ENCODE assay signal across 31 cellular contexts in the genomic region with DNA sequence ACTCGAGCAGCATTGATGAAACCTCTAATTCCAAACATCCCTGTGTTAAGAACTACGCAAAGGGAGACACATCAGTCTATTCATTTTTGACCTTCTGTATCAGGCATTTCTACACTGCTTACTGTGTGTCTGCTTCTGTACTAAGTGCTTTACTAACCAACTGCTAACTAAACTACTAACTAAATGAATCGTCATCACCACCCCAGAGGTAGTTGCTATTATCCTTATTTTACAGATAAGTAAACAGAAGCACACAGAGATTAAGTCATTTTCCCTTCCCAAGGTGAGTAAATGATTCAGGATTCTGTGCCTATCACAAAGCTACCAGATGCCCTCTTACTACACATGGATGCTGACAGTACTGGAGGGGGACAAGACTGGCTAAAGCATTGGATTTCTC.
"Had no signal": no experiment of that assay in that cellular context is flagged by ENCODE, and none has a peak within 500 bp of the region (broad histone marks: within the 10 kb centered on the region; RNA-seq: fewer than 3 reads in every experiment).

No MANE protein-coding gene starts in this region.

- H3K4me1 Mint-ChIP-seq: activated B cell treated with CpG ODN at 0.5 μM for 24 hours; activated T-helper 17 cell treated with anti-CD3 and anti-CD28 coated beads, Interleukin-2, amount 50 U/mL, for 72 hours; central memory CD8-positive, alpha-beta T cell; T-helper 17 cell had no signal

- H3K36me3 ChIP-seq: brain microvascular endothelial cell, esophagus squamous epithelium, gastroesophageal sphincter, WERI-Rb-1 had no signal

- ATAC-seq: activated CD4-positive, CD25-positive, alpha-beta regulatory T cell treated with anti-CD3 and anti-CD28 coated beads, Interleukin-2, amount 50 U/mL, for 24 hours; activated CD8-positive, alpha-beta T cell treated with anti-CD3 and anti-CD28 coated beads for 36 hours; activated T-cell treated with anti-CD3 and anti-CD28 coated beads, Interleukin-2, amount 50 U/mL, for 4 hours; activated T-helper 17 cell treated with anti-CD3 and anti-CD28 coated beads, Interleukin-2, amount 50 U/mL, for 72 hours; effector memory CD8-positive, alpha-beta T cell; gastroesophageal sphincter; T-helper 17 cell had no signal

- H3K4me1 ChIP-seq: esophagus squamous epithelium, gastroesophageal sphincter had no signal

- DNase-seq: activated B cell treated with CpG ODN at 0.5 μM for 24 hours; activated CD4-positive, alpha-beta T cell treated with anti-CD3 and anti-CD28 coated beads for 48 hours; activated CD4-positive, alpha-beta T cell treated with anti-CD3 and anti-CD28 coated beads, Interleukin-2, amount 50 U/mL, for 1 hour; activated CD4-positive, alpha-beta T cell treated with anti-CD3 and anti-CD28 coated beads, Interleukin-2, amount 50 U/mL, for 48 hours; activated CD8-positive, alpha-beta memory T cell treated with anti-CD3 and anti-CD28 coated beads for 24 hours; activated CD8-positive, alpha-beta T cell treated with anti-CD3 and anti-CD28 coated beads for 36 hours; activated effector memory CD4-positive, alpha-beta T cell treated with Interleukin-2 at 50 U/mL for 16 hours; activated gamma-delta T cell treated with Interleukin-2 at 50 U/mL for 16 hours; activated naive CD4-positive, alpha-beta T cell treated with anti-CD3 and anti-CD28 coated beads, Interleukin-2, amount 50 U/mL, for 16 hours; activated naive CD4-positive, alpha-beta T cell treated with Interleukin-2 at 50 U/mL for 16 hours; activated T-cell treated with anti-CD3 and anti-CD28 coated beads, Interleukin-2, amount 50 U/mL, for 4 hours; amniotic stem cell; anterior cingulate cortex; brain microvascular endothelial cell; dorsolateral prefrontal cortex; effector memory CD8-positive, alpha-beta T cell; esophagus squamous epithelium; foreskin melanocyte; T-helper 1 cell; T-helper 17 cell; T1000; WERI-Rb-1 had no signal

- H3K9me3 Mint-ChIP-seq: activated B cell treated with CpG ODN at 0.5 μM for 24 hours; activated CD8-positive, alpha-beta T cell treated with anti-CD3 and anti-CD28 coated beads for 36 hours; activated T-cell treated with anti-CD3 and anti-CD28 coated beads, Interleukin-2, amount 50 U/mL, for 4 hours; activated T-helper 17 cell treated with anti-CD3 and anti-CD28 coated beads, Interleukin-2, amount 50 U/mL, for 72 hours; central memory CD8-positive, alpha-beta T cell; dendritic cell treated with granulocyte-macrophage colony-stimulating factor and Interleukin-4, amounts not matched to agents 40 ng/mL and 50 ng/mL, for 4 days; effector memory CD8-positive, alpha-beta T cell; T-helper 2 cell treated with Interferon-gamma antibody and Interleukin-4, amounts not matched to agents 5 μg/mL and 100 μg/mL, for 36 hours had no signal

- H3K27ac Mint-ChIP-seq: activated B cell treated with CpG ODN at 0.5 μM for 24 hours; activated CD8-positive, alpha-beta T cell treated with anti-CD3 and anti-CD28 coated beads for 36 hours; activated naive CD8-positive, alpha-beta T cell; activated T-helper 17 cell treated with anti-CD3 and anti-CD28 coated beads, Interleukin-2, amount 50 U/mL, for 72 hours; dendritic cell treated with granulocyte-macrophage colony-stimulating factor and Interleukin-4, amounts not matched to agents 40 ng/mL and 50 ng/mL, for 4 days; effector memory CD8-positive, alpha-beta T cell; T-helper 17 cell; T-helper 2 cell treated with Interferon-gamma antibody and Interleukin-4, amounts not matched to agents 5 μg/mL and 100 μg/mL, for 36 hours had no signal

- H3K27me3 Mint-ChIP-seq: dendritic cell treated with granulocyte-macrophage colony-stimulating factor and Interleukin-4, amounts not matched to agents 40 ng/mL and 50 ng/mL, for 4 days had no signal

- H3K36me3 Mint-ChIP-seq: activated naive CD8-positive, alpha-beta T cell had no signal

- H3K4me3 ChIP-seq: coronary artery, dorsolateral prefrontal cortex, esophagus squamous epithelium, gastroesophageal sphincter had no signal

- H3K27ac ChIP-seq: brain microvascular endothelial cell, coronary artery, epithelial cell of prostate, esophagus squamous epithelium, gastroesophageal sphincter, WERI-Rb-1 had no signal

- H3K9me3 ChIP-seq: esophagus squamous epithelium, gastroesophageal sphincter had no signal

- H3K4me3 Mint-ChIP-seq: activated B cell treated with CpG ODN at 0.5 μM for 24 hours; activated CD8-positive, alpha-beta T cell treated with anti-CD3 and anti-CD28 coated beads for 36 hours; activated naive CD8-positive, alpha-beta T cell; activated T-cell treated with anti-CD3 and anti-CD28 coated beads, Interleukin-2, amount 50 U/mL, for 4 hours; activated T-helper 17 cell treated with anti-CD3 and anti-CD28 coated beads, Interleukin-2, amount 50 U/mL, for 72 hours; central memory CD8-positive, alpha-beta T cell; dendritic cell treated with granulocyte-macrophage colony-stimulating factor and Interleukin-4, amounts not matched to agents 40 ng/mL and 50 ng/mL, for 4 days; effector memory CD8-positive, alpha-beta T cell; T-helper 17 cell; T-helper 2 cell treated with Interferon-gamma antibody and Interleukin-4, amounts not matched to agents 5 μg/mL and 100 μg/mL, for 36 hours had no signal
